ENCODE assay signal across 26 cellular contexts in the genomic region with DNA sequence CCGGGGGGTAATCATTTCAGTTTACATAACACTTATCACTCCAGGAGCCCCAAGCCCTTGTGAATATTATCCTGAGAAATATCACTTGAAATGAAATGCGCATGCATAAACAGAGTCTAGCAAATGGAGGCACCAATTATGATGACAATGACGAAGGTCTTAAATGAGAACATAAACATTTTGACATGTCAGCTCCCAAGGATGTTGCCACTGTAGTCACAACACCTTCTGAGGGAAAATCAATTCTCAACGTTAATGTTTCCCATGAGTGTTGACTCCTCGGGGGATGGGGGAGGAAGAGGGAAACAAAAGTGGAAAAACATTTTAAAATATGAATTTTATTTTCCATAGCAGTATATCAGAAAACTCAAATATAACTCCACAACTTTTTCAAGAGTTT. TPM values are rescaled to one million over a fixed set of nuclear protein-coding genes. Genes with fewer than 3 reads are reported as not detected.
DNase-seq lines count a peak whose midpoint lies in the region; ATAC-seq and TF ChIP-seq lines count a peak whose summit lies in the region.
"Had no signal": no experiment of that assay in that cellular context is flagged by ENCODE, and none has a peak within 500 bp of the region (broad histone marks: within the 10 kb centered on the region; RNA-seq: fewer than 3 reads in every experiment).

No MANE protein-coding gene starts in this region.

- H3K27me3 ChIP-seq in hepatocyte (no peaks in the 10 kb centered on the region), gastroesophageal sphincter (no peaks in the 10 kb centered on the region)
- H3K27me3 ChIP-seq: Peyer's patch, right atrium auricular region, SJSA1 had no signal

- peak overlapping the region; percentile 57 for H3K4me2 ChIP-seq in hepatocyte

- WGBS in hepatocyte (ENCODE audit: low lambda C conversion rate, missing lambda C conversion rate), result 33% methylated on average over 5 of the region's 5 CpGs
- 55 to 63% methylated on average over 3 of the region's 5 CpGs for WGBS in gastroesophageal sphincter (ENCODE audit: low coverage in 1 of 2), 2 donors

- peak overlapping the region; percentile 61 for H3K27ac ChIP-seq in hepatocyte
- H3K27ac ChIP-seq in gastroesophageal sphincter, result no peak overlapping the region
- H3K27ac ChIP-seq: C4-2B, heart left ventricle, right atrium auricular region, SJSA1 had no signal

- H2AFZ ChIP-seq in hepatocyte, result no peak overlapping the region

- no peaks in the 10 kb centered on the region for H4K20me1 ChIP-seq in hepatocyte (ENCODE audit: insufficient read depth, poor library complexity, severe bottlenecking)

- no peaks in the 10 kb centered on the region for H3K9me2 ChIP-seq in hepatocyte (replicated peaks; ENCODE audit: insufficient read depth)

- H3K4me3 ChIP-seq in hepatocyte (no peak overlapping the region), gastroesophageal sphincter (no peak overlapping the region)
- H3K4me3 ChIP-seq: heart left ventricle, Peyer's patch, right atrium auricular region, SJSA1 had no signal

- H3K9me3 ChIP-seq in hepatocyte (ENCODE audit: low read depth) (no peaks in the 10 kb centered on the region), gastroesophageal sphincter (no peaks in the 10 kb centered on the region)
- H3K9me3 ChIP-seq: heart left ventricle, Peyer's patch, right atrium auricular region, SJSA1 had no signal

- H3K36me3 ChIP-seq in hepatocyte (replicated peaks; ENCODE audit: insufficient read depth, low read depth), result no peaks in the 10 kb centered on the region
- H3K36me3 ChIP-seq in gastroesophageal sphincter, result no peaks in the 10 kb centered on the region
- H3K36me3 ChIP-seq: heart left ventricle, Peyer's patch, right atrium auricular region, SJSA1 had no signal

- ATAC-seq in gastroesophageal sphincter, result no peak
- no peak for ATAC-seq in HG03196 (IDR thresholded peaks at IDR 0.05; ENCODE audit: unreplicated experiment)
- ATAC-seq: activated CD4-positive, alpha-beta T cell treated with anti-CD3 and anti-CD28 coated beads for 36 hours; activated T-cell treated with anti-CD3 and anti-CD28 coated beads, Interleukin-2, amount 50 U/mL, for 4 hours; HCT116; heart left ventricle; stimulated activated naive CD8-positive, alpha-beta T cell treated with anti-CD3 and anti-CD28 coated beads, Interleukin-15, amount 100 ng/mL, for 72 hours had no signal

- peaks cover 5% of the 10 kb centered on the region for H3K79me2 ChIP-seq in hepatocyte

- no peak for TF ChIP-seq POLR2A in gastroesophageal sphincter (IDR thresholded peaks at IDR 0.05)

- no peak for TF ChIP-seq EP300 in gastroesophageal sphincter (IDR thresholded peaks at IDR 0.05)

- peaks cover 18% of the 10 kb centered on the region for H3K4me1 ChIP-seq in hepatocyte (ENCODE audit: insufficient read depth)
- peaks cover 0 to 4% (median 0%) of the 10 kb centered on the region in 3 donors for H3K4me1 ChIP-seq in gastroesophageal sphincter
- H3K4me1 ChIP-seq: heart left ventricle, right atrium auricular region, SJSA1 had no signal

- DNase-seq in DMS153 treated with DMSO at 0.1 percent for 48 hours (lab: John Stamatoyannopoulos, UW; ENCODE audit: unreplicated experiment) (peak; percentile 87), NCI-H1417 treated with DMSO at 0.1 percent for 48 hours (lab: John Stamatoyannopoulos, UW) (peak; percentile 99), NCI-H345 treated with DMSO at 0.1 percent for 48 hours (lab: John Stamatoyannopoulos, UW; ENCODE audit: unreplicated experiment) (peak; percentile 94), hepatocyte (ENCODE audit: low spot score) (no peak), cerebellar cortex (ENCODE audit: low spot score) (no peak), glomerular visceral epithelial cell (ENCODE audit: extremely low spot score) (no peak)
- DNase-seq: activated CD4-positive, alpha-beta T cell treated with anti-CD3 and anti-CD28 coated beads for 36 hours; activated naive CD4-positive, alpha-beta T cell treated with anti-CD3 and anti-CD28 coated beads for 36 hours; activated T-cell treated with anti-CD3 and anti-CD28 coated beads, Interleukin-2, amount 50 U/mL, for 4 hours; amniotic stem cell; dermis blood vessel endothelial cell; heart left ventricle; mesenchymal stem cell; MM.1S; naive B cell; NK-92 treated with Interleukin-12 subunit alpha and Interleukin-12 subunit beta, amount 100 ng/mL, for 24 hours; Peyer's patch; stimulated activated CD4-positive, alpha-beta T cell treated with anti-CD3 and anti-CD28 coated beads, Interleukin-12 subunit alpha, Interleukin-12 subunit beta, amount 100 ng/mL, for 4 hours; stimulated activated naive CD8-positive, alpha-beta T cell treated with anti-CD3 and anti-CD28 coated beads, Interleukin-15, amount 100 ng/mL, for 72 hours; trophoblast cell had no signal

- TF ChIP-seq CTCF in hepatocyte (IDR thresholded peaks at IDR 0.05; ENCODE audit: poor library complexity) (no peak), gastroesophageal sphincter (IDR thresholded peaks at IDR 0.05) (no peak)

RNA-seq across cellular contexts. Expression of a gene that starts 54.4 kb away (rescaled TPM):
- total RNA-seq in hepatocyte (126 and 142 TPM in 2 replicates), gastroesophageal sphincter (10 to 100 TPM; 64.3 to 96.5 (median 80.7) TPM)
- polyA plus RNA-seq in hepatocyte, result 15.9 and 19.4 TPM in 2 replicates

Comparison
In these comparisons a context has a peak if more than half of its experiments do, and no peak if none do; other contexts are left out.
1. DNase-seq: peak in DMS153 treated with DMSO at 0.1 percent for 48 hours (single experiment), NCI-H1417 treated with DMSO at 0.1 percent for 48 hours (single experiment) and NCI-H345 treated with DMSO at 0.1 percent for 48 hours (single experiment); none in hepatocyte (single experiment), cerebellar cortex (single experiment) and glomerular visceral epithelial cell (single experiment).